ENCODE assay signal across 1 cellular context in the genomic region with DNA sequence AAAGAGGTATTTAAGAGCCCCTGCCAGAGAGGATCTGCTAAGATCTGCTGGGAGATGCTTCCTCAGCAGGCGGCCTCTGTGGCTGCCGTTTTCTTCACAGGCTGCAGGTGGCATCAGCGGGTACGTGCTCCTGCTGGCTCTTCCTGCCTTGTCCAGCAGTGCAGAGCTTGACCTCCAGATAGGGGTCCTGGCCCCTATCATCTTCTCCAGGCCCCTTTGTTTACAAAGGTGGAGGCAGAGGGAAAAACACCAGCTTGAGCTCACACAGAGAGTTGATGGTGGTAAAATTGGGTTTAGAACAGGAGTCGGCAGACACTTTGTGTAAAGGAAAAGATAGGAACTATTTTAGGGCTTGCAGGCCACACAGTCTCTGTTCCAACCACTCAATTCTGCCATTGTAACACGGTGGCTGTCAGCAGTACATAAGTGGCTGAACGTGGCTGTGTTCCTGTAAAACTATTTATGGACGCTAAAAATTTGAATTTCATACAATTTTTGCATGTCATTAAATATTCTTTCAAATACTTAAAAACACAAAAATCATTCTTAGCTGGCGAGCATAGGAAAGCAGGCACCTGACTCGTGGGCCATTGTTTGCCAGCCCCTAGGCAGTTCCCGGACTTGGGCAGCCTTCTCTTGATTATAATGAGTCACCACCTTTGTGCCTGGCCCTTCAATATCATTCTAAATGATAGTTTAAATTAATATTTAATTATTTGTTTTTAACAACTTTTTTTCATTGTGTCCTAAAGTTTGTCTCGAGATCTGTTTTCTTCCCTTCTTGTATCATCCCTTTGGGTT.
TF ChIP-seq lines count a peak whose summit lies in the region.

No MANE protein-coding gene starts in this region.

TF ChIP-seq in HepG2, 621 proteins besides CTCF, POLR2A, EP300 and RAD21 (continued from another document and continues in another):
- TF ChIP-seq, protein P1, sequence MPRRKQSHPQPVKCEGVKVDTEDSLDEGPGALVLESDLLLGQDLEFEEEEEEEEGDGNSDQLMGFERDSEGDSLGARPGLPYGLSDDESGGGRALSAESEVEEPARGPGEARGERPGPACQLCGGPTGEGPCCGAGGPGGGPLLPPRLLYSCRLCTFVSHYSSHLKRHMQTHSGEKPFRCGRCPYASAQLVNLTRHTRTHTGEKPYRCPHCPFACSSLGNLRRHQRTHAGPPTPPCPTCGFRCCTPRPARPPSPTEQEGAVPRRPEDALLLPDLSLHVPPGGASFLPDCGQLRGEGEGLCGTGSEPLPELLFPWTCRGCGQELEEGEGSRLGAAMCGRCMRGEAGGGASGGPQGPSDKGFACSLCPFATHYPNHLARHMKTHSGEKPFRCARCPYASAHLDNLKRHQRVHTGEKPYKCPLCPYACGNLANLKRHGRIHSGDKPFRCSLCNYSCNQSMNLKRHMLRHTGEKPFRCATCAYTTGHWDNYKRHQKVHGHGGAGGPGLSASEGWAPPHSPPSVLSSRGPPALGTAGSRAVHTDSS (CRISPR knock-in tag; conservative IDR thresholded peaks at IDR 0.05), result no peak
- TF ChIP-seq, protein P2, sequence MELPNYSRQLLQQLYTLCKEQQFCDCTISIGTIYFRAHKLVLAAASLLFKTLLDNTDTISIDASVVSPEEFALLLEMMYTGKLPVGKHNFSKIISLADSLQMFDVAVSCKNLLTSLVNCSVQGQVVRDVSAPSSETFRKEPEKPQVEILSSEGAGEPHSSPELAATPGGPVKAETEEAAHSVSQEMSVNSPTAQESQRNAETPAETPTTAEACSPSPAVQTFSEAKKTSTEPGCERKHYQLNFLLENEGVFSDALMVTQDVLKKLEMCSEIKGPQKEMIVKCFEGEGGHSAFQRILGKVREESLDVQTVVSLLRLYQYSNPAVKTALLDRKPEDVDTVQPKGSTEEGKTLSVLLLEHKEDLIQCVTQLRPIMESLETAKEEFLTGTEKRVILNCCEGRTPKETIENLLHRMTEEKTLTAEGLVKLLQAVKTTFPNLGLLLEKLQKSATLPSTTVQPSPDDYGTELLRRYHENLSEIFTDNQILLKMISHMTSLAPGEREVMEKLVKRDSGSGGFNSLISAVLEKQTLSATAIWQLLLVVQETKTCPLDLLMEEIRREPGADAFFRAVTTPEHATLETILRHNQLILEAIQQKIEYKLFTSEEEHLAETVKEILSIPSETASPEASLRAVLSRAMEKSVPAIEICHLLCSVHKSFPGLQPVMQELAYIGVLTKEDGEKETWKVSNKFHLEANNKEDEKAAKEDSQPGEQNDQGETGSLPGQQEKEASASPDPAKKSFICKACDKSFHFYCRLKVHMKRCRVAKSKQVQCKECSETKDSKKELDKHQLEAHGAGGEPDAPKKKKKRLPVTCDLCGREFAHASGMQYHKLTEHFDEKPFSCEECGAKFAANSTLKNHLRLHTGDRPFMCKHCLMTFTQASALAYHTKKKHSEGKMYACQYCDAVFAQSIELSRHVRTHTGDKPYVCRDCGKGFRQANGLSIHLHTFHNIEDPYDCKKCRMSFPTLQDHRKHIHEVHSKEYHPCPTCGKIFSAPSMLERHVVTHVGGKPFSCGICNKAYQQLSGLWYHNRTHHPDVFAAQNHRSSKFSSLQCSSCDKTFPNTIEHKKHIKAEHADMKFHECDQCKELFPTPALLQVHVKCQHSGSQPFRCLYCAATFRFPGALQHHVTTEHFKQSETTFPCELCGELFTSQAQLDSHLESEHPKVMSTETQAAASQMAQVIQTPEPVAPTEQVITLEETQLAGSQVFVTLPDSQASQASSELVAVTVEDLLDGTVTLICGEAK (IDR thresholded peaks at IDR 0.05), result no peak
- TF ChIP-seq, protein P2 (CRISPR knock-in tag; IDR thresholded peaks at IDR 0.05), result no peak
- TF ChIP-seq CHCHD3 (CRISPR knock-in tag; IDR thresholded peaks at IDR 0.05) (no peak), NFYB (CRISPR knock-in tag; IDR thresholded peaks at IDR 0.05) (no peak), HNRNPH1 (optimal IDR thresholded peaks at IDR 0.05; ENCODE audit: low read depth, low read length) (no peak), NFIC (IDR thresholded peaks at IDR 0.05; ENCODE audit: low read length) (no peak), ZNF556 (CRISPR knock-in tag; IDR thresholded peaks at IDR 0.05; ENCODE audit: borderline replicate concordance) (no peak; the same call in 1 of the 2 replicates), NR2F1 (CRISPR knock-in tag; IDR thresholded peaks at IDR 0.05) (peak; percentile 37 to 42; a peak in 3 of 4 replicates), SP1 (IDR thresholded peaks at IDR 0.05) (no peak), SP1 (CRISPR knock-in tag; IDR thresholded peaks at IDR 0.05) (no peak), ZNF234 (CRISPR knock-in tag; conservative IDR thresholded peaks at IDR 0.05) (no peak), CHD4 (IDR thresholded peaks at IDR 0.05; ENCODE audit: borderline replicate concordance, low read length) (no peak), ZNF33A (CRISPR knock-in tag; IDR thresholded peaks at IDR 0.05; ENCODE audit: borderline replicate concordance) (0 out of 2 replicates have a peak, but pooled peaks have one; percentile 47), GABPB1 (CRISPR knock-in tag; IDR thresholded peaks at IDR 0.05) (peak; percentile 34; the same call in 1 of the 2 replicates), MTA3 (CRISPR knock-in tag; IDR thresholded peaks at IDR 0.05) (no peak), MLLT10 (CRISPR knock-in tag; IDR thresholded peaks at IDR 0.05) (no peak)
- TF ChIP-seq, protein P3, sequence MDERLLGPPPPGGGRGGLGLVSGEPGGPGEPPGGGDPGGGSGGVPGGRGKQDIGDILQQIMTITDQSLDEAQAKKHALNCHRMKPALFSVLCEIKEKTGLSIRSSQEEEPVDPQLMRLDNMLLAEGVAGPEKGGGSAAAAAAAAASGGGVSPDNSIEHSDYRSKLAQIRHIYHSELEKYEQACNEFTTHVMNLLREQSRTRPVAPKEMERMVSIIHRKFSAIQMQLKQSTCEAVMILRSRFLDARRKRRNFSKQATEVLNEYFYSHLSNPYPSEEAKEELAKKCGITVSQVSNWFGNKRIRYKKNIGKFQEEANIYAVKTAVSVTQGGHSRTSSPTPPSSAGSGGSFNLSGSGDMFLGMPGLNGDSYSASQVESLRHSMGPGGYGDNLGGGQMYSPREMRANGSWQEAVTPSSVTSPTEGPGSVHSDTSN (CRISPR knock-in tag; IDR thresholded peaks at IDR 0.05), result no peak
- TF ChIP-seq, protein P4, sequence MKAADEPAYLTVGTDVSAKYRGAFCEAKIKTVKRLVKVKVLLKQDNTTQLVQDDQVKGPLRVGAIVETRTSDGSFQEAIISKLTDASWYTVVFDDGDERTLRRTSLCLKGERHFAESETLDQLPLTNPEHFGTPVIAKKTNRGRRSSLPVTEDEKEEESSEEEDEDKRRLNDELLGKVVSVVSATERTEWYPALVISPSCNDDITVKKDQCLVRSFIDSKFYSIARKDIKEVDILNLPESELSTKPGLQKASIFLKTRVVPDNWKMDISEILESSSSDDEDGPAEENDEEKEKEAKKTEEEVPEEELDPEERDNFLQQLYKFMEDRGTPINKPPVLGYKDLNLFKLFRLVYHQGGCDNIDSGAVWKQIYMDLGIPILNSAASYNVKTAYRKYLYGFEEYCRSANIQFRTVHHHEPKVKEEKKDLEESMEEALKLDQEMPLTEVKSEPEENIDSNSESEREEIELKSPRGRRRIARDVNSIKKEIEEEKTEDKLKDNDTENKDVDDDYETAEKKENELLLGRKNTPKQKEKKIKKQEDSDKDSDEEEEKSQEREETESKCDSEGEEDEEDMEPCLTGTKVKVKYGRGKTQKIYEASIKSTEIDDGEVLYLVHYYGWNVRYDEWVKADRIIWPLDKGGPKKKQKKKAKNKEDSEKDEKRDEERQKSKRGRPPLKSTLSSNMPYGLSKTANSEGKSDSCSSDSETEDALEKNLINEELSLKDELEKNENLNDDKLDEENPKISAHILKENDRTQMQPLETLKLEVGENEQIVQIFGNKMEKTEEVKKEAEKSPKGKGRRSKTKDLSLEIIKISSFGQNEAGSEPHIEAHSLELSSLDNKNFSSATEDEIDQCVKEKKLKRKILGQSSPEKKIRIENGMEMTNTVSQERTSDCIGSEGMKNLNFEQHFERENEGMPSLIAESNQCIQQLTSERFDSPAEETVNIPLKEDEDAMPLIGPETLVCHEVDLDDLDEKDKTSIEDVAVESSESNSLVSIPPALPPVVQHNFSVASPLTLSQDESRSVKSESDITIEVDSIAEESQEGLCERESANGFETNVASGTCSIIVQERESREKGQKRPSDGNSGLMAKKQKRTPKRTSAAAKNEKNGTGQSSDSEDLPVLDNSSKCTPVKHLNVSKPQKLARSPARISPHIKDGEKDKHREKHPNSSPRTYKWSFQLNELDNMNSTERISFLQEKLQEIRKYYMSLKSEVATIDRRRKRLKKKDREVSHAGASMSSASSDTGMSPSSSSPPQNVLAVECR (CRISPR knock-in tag; IDR thresholded peaks at IDR 0.05; ENCODE audit: borderline replicate concordance), result no peak
- TF ChIP-seq, protein P5, sequence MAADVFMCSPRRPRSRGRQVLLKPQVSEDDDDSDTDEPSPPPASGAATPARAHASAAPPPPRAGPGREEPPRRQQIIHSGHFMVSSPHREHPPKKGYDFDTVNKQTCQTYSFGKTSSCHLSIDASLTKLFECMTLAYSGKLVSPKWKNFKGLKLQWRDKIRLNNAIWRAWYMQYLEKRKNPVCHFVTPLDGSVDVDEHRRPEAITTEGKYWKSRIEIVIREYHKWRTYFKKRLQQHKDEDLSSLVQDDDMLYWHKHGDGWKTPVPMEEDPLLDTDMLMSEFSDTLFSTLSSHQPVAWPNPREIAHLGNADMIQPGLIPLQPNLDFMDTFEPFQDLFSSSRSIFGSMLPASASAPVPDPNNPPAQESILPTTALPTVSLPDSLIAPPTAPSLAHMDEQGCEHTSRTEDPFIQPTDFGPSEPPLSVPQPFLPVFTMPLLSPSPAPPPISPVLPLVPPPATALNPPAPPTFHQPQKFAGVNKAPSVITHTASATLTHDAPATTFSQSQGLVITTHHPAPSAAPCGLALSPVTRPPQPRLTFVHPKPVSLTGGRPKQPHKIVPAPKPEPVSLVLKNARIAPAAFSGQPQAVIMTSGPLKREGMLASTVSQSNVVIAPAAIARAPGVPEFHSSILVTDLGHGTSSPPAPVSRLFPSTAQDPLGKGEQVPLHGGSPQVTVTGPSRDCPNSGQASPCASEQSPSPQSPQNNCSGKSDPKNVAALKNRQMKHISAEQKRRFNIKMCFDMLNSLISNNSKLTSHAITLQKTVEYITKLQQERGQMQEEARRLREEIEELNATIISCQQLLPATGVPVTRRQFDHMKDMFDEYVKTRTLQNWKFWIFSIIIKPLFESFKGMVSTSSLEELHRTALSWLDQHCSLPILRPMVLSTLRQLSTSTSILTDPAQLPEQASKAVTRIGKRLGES (CRISPR knock-in tag; IDR thresholded peaks at IDR 0.05; ENCODE audit: borderline replicate concordance), result no peak
- TF ChIP-seq, protein P6, sequence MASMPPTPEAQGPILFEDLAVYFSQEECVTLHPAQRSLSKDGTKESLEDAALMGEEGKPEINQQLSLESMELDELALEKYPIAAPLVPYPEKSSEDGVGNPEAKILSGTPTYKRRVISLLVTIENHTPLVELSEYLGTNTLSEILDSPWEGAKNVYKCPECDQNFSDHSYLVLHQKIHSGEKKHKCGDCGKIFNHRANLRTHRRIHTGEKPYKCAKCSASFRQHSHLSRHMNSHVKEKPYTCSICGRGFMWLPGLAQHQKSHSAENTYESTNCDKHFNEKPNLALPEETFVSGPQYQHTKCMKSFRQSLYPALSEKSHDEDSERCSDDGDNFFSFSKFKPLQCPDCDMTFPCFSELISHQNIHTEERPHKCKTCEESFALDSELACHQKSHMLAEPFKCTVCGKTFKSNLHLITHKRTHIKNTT (CRISPR knock-in tag; IDR thresholded peaks at IDR 0.05), result no peak
